In the genomic region with DNA sequence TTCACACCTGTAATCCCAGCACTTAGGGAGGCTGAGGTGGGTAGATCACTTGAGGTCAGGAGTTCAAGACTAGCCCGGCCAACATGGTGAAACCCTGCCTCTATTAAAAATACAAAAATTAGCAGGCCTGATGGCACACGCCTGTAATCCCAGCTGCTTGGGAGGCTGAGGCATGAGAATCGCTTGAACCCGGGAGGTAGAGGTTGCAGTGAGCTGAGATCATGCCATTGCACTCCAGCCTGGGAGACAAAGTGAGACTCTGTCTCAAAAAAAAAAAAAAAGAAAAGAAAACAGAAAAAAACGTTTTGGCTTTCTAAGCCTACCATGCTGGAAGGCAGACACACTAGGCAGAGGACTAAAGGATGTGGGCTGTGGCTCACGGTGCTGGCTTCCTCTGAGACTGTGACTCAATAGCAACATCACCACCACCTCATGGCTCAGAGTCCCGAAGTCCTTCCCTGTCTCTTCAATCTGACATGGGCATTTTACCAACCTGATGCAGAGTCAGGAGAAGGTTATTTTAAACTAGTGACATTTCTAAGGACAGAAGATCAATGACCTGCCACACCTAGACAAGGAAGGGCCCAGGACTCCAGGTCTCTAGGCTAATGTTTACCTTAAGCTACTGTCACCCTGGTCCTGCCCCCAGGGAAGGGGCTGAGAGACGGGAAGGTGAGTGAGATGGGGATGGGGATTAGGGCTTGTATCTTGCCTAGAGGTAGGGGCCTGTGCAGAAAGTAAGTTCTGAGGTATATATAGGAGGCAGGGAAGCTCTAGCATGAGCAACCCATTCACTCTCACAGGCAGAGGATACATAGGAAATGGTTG, we compare ENCODE assay signal across 8 cellular contexts. TPM values are rescaled to one million over a fixed set of nuclear protein-coding genes. Genes with fewer than 3 reads are reported as not detected.
DNase-seq lines count a peak whose midpoint lies in the region; ATAC-seq and TF ChIP-seq lines count a peak whose summit lies in the region.

No MANE protein-coding gene starts in this region.

- H3K27ac ChIP-seq in coronary artery = peak overlapping the region; percentile 16 to 58
- peak overlapping the region; percentile 56 for H3K27ac ChIP-seq in skeletal muscle tissue (ENCODE audit: low read depth, low read length)

- no peak for TF ChIP-seq CTCF in coronary artery (IDR thresholded peaks at IDR 0.05)

- no peak overlapping the region for H3K4me3 ChIP-seq in coronary artery
- no peak overlapping the region for H3K4me3 ChIP-seq in skeletal muscle tissue (ENCODE audit: low read length in 3 of 3)

- H3K9me3 ChIP-seq in skeletal muscle tissue (ENCODE audit: control insufficient read depth in 3 of 3, low read length in 3 of 3) = no peaks in the 10 kb centered on the region

- DNase-seq in activated CD4-positive, CD25-positive, alpha-beta regulatory T cell treated with anti-CD3 and anti-CD28 coated beads, Interleukin-2, amount 50 U/mL, for 72 hours = peak; percentile 64
- DNase-seq in coronary artery (ENCODE audit: low spot score) = no peak
- DNase-seq in germinal center (ENCODE audit: low spot score) = no peak
- no peak for DNase-seq in NCI-H1417 (lab: John Stamatoyannopoulos, UW)
- DNase-seq in NCI-H1694 (lab: John Stamatoyannopoulos, UW) = no peak

- peaks cover 0 to 3% (median 0%) of the 10 kb centered on the region in 3 donors for H3K36me3 ChIP-seq in skeletal muscle tissue (ENCODE audit: control insufficient read depth in 3 of 3, insufficient read depth in 3 of 3, low read length in 3 of 3)

- peak; percentile 69 for ATAC-seq in GM18907 (IDR thresholded peaks at IDR 0.05; ENCODE audit: unreplicated experiment)
- ATAC-seq in HG03175 (IDR thresholded peaks at IDR 0.05; ENCODE audit: unreplicated experiment) = peak; percentile 75

- no peaks in the 10 kb centered on the region for H3K27me3 ChIP-seq in skeletal muscle tissue (ENCODE audit: control insufficient read depth in 3 of 3, insufficient read depth in 3 of 3, low read length in 3 of 3)

- peaks cover 0 to 4% (median 0%) of the 10 kb centered on the region in 3 donors for H3K4me1 ChIP-seq in skeletal muscle tissue (ENCODE audit: control insufficient read depth in 3 of 3, insufficient read depth in 3 of 3, low read length in 3 of 3)

- peak overlapping the region in 1 of 3 donors; percentile 20 for H3K9ac ChIP-seq in skeletal muscle tissue (ENCODE audit: low read depth in 1 of 3, low read length in 3 of 3)

RNA-seq across cellular contexts. Expression of a gene that starts 3.7 kb away (rescaled TPM):
- total RNA-seq in skeletal muscle tissue = 17.2 TPM

RNA-seq across cellular contexts. Expression of a gene that starts 12.0 kb away (rescaled TPM):
- not detected for total RNA-seq in skeletal muscle tissue

RNA-seq across cellular contexts. Expression of a gene that starts 19.5 kb away (rescaled TPM):
- total RNA-seq in skeletal muscle tissue = 16.2 TPM

RNA-seq across cellular contexts. Expression of a gene that starts 23.8 kb away (rescaled TPM):
- total RNA-seq in skeletal muscle tissue = 14.6 TPM

RNA-seq across cellular contexts. Expression of a gene that starts 54.9 kb away (rescaled TPM):
- total RNA-seq in skeletal muscle tissue = 12.0 TPM
